In the genomic region with DNA sequence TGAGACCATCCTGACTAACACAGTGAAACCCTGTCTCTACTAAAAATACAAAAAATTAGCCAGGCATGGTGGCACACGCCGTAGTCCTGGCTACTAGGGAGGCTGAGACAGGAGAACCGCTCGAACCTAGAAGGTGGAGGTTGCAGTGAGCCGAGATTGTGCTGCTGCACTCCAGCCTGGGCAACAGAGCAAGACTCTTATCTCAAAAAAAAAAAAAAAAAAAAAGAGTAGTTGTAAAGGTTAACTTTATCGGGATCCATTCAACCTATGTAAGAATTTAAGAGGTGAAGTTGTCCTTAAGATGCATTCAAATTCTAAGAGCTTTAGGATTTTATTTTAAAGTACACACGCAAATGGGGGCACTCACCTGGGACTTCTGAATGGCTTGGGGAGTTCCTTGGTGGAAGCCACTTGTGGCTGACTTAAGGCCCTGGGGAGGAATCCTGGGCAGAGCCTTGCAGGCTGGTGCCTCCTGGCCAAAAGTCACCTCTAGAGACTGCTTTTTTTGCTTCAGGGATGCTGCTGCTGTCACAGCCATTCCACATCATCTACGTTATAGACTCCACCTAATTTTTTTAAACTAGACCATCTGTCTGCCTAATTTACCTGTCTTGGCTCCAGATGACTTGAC, we compare ENCODE assay signal across 1 cellular context.
TF ChIP-seq lines count a peak whose summit lies in the region.

No MANE protein-coding gene starts in this region.

TF ChIP-seq in GM12878, 131 proteins besides CTCF, POLR2A, EP300 and RAD21:
- TF ChIP-seq, protein P1, sequence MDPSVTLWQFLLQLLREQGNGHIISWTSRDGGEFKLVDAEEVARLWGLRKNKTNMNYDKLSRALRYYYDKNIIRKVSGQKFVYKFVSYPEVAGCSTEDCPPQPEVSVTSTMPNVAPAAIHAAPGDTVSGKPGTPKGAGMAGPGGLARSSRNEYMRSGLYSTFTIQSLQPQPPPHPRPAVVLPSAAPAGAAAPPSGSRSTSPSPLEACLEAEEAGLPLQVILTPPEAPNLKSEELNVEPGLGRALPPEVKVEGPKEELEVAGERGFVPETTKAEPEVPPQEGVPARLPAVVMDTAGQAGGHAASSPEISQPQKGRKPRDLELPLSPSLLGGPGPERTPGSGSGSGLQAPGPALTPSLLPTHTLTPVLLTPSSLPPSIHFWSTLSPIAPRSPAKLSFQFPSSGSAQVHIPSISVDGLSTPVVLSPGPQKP (IDR thresholded peaks at IDR 0.05; ENCODE audit: low read depth, low read length): no peak
- TF ChIP-seq SMAD5 (IDR thresholded peaks at IDR 0.05; ENCODE audit: low read depth) (no peak), MYB (IDR thresholded peaks at IDR 0.05; ENCODE audit: borderline replicate concordance, low read depth, low read length) (no peak), MEF2B (IDR thresholded peaks at IDR 0.05; ENCODE audit: partially characterized antibody, poor library complexity, severe bottlenecking) (no peak), TCF12 (IDR thresholded peaks at IDR 0.05; ENCODE audit: low read depth, low read length) (no peak), SRF (IDR thresholded peaks at IDR 0.05; ENCODE audit: low read depth in 2 of 2, low read length in 2 of 2) (no peak), ZNF274 (IDR thresholded peaks at IDR 0.05; ENCODE audit: insufficient read depth, insufficient read length) (no peak), SPI1 (IDR thresholded peaks at IDR 0.05; ENCODE audit: borderline replicate concordance, insufficient read depth, low read depth, low read length) (no peak), KAT2A (conservative IDR thresholded peaks at IDR 0.05; ENCODE audit: control insufficient read depth, low read depth, low read length) (no peak)
- TF ChIP-seq, protein P2, sequence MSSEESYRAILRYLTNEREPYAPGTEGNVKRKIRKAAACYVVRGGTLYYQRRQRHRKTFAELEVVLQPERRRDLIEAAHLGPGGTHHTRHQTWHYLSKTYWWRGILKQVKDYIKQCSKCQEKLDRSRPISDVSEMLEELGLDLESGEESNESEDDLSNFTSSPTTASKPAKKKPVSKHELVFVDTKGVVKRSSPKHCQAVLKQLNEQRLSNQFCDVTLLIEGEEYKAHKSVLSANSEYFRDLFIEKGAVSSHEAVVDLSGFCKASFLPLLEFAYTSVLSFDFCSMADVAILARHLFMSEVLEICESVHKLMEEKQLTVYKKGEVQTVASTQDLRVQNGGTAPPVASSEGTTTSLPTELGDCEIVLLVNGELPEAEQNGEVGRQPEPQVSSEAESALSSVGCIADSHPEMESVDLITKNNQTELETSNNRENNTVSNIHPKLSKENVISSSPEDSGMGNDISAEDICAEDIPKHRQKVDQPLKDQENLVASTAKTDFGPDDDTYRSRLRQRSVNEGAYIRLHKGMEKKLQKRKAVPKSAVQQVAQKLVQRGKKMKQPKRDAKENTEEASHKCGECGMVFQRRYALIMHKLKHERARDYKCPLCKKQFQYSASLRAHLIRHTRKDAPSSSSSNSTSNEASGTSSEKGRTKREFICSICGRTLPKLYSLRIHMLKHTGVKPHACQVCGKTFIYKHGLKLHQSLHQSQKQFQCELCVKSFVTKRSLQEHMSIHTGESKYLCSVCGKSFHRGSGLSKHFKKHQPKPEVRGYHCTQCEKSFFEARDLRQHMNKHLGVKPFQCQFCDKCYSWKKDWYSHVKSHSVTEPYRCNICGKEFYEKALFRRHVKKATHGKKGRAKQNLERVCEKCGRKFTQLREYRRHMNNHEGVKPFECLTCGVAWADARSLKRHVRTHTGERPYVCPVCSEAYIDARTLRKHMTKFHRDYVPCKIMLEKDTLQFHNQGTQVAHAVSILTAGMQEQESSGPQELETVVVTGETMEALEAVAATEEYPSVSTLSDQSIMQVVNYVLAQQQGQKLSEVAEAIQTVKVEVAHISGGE (CRISPR knock-in tag; IDR thresholded peaks at IDR 0.05): no peak
- TF ChIP-seq, protein P3, sequence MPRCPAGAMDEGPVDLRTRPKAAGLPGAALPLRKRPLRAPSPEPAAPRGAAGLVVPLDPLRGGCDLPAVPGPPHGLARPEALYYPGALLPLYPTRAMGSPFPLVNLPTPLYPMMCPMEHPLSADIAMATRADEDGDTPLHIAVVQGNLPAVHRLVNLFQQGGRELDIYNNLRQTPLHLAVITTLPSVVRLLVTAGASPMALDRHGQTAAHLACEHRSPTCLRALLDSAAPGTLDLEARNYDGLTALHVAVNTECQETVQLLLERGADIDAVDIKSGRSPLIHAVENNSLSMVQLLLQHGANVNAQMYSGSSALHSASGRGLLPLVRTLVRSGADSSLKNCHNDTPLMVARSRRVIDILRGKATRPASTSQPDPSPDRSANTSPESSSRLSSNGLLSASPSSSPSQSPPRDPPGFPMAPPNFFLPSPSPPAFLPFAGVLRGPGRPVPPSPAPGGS (IDR thresholded peaks at IDR 0.05; ENCODE audit: borderline replicate concordance, insufficient read depth, low read depth, low read length, poor library complexity, severe bottlenecking): no peak
- TF ChIP-seq, protein P4, sequence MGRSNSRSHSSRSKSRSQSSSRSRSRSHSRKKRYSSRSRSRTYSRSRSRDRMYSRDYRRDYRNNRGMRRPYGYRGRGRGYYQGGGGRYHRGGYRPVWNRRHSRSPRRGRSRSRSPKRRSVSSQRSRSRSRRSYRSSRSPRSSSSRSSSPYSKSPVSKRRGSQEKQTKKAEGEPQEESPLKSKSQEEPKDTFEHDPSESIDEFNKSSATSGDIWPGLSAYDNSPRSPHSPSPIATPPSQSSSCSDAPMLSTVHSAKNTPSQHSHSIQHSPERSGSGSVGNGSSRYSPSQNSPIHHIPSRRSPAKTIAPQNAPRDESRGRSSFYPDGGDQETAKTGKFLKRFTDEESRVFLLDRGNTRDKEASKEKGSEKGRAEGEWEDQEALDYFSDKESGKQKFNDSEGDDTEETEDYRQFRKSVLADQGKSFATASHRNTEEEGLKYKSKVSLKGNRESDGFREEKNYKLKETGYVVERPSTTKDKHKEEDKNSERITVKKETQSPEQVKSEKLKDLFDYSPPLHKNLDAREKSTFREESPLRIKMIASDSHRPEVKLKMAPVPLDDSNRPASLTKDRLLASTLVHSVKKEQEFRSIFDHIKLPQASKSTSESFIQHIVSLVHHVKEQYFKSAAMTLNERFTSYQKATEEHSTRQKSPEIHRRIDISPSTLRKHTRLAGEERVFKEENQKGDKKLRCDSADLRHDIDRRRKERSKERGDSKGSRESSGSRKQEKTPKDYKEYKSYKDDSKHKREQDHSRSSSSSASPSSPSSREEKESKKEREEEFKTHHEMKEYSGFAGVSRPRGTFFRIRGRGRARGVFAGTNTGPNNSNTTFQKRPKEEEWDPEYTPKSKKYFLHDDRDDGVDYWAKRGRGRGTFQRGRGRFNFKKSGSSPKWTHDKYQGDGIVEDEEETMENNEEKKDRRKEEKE (IDR thresholded peaks at IDR 0.05): no peak
- TF ChIP-seq, protein P5, sequence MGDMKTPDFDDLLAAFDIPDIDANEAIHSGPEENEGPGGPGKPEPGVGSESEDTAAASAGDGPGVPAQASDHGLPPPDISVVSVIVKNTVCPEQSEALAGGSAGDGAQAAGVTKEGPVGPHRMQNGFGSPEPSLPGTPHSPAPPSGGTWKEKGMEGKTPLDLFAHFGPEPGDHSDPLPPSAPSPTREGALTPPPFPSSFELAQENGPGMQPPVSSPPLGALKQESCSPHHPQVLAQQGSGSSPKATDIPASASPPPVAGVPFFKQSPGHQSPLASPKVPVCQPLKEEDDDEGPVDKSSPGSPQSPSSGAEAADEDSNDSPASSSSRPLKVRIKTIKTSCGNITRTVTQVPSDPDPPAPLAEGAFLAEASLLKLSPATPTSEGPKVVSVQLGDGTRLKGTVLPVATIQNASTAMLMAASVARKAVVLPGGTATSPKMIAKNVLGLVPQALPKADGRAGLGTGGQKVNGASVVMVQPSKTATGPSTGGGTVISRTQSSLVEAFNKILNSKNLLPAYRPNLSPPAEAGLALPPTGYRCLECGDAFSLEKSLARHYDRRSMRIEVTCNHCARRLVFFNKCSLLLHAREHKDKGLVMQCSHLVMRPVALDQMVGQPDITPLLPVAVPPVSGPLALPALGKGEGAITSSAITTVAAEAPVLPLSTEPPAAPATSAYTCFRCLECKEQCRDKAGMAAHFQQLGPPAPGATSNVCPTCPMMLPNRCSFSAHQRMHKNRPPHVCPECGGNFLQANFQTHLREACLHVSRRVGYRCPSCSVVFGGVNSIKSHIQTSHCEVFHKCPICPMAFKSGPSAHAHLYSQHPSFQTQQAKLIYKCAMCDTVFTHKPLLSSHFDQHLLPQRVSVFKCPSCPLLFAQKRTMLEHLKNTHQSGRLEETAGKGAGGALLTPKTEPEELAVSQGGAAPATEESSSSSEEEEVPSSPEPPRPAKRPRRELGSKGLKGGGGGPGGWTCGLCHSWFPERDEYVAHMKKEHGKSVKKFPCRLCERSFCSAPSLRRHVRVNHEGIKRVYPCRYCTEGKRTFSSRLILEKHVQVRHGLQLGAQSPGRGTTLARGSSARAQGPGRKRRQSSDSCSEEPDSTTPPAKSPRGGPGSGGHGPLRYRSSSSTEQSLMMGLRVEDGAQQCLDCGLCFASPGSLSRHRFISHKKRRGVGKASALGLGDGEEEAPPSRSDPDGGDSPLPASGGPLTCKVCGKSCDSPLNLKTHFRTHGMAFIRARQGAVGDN (IDR thresholded peaks at IDR 0.05): no peak
- TF ChIP-seq, protein P6, sequence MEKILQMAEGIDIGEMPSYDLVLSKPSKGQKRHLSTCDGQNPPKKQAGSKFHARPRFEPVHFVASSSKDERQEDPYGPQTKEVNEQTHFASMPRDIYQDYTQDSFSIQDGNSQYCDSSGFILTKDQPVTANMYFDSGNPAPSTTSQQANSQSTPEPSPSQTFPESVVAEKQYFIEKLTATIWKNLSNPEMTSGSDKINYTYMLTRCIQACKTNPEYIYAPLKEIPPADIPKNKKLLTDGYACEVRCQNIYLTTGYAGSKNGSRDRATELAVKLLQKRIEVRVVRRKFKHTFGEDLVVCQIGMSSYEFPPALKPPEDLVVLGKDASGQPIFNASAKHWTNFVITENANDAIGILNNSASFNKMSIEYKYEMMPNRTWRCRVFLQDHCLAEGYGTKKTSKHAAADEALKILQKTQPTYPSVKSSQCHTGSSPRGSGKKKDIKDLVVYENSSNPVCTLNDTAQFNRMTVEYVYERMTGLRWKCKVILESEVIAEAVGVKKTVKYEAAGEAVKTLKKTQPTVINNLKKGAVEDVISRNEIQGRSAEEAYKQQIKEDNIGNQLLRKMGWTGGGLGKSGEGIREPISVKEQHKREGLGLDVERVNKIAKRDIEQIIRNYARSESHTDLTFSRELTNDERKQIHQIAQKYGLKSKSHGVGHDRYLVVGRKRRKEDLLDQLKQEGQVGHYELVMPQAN (conservative IDR thresholded peaks at IDR 0.05): no peak
- TF ChIP-seq, protein P7, sequence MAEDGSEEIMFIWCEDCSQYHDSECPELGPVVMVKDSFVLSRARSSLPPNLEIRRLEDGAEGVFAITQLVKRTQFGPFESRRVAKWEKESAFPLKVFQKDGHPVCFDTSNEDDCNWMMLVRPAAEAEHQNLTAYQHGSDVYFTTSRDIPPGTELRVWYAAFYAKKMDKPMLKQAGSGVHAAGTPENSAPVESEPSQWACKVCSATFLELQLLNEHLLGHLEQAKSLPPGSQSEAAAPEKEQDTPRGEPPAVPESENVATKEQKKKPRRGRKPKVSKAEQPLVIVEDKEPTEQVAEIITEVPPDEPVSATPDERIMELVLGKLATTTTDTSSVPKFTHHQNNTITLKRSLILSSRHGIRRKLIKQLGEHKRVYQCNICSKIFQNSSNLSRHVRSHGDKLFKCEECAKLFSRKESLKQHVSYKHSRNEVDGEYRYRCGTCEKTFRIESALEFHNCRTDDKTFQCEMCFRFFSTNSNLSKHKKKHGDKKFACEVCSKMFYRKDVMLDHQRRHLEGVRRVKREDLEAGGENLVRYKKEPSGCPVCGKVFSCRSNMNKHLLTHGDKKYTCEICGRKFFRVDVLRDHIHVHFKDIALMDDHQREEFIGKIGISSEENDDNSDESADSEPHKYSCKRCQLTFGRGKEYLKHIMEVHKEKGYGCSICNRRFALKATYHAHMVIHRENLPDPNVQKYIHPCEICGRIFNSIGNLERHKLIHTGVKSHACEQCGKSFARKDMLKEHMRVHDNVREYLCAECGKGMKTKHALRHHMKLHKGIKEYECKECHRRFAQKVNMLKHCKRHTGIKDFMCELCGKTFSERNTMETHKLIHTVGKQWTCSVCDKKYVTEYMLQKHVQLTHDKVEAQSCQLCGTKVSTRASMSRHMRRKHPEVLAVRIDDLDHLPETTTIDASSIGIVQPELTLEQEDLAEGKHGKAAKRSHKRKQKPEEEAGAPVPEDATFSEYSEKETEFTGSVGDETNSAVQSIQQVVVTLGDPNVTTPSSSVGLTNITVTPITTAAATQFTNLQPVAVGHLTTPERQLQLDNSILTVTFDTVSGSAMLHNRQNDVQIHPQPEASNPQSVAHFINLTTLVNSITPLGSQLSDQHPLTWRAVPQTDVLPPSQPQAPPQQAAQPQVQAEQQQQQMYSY (CRISPR knock-in tag; IDR thresholded peaks at IDR 0.05): no peak
